28 cellular contexts compared by ENCODE assay signal in genomic region chr14:72932893-72933292, GRCh38. TPM values are rescaled to one million over a fixed set of nuclear protein-coding genes. Genes with fewer than 3 reads are reported as not detected.
"Had no signal": no experiment of that assay in that cellular context is flagged by ENCODE, and none has a peak within 500 bp of the region (broad histone marks: within the 10 kb centered on the region; RNA-seq: fewer than 3 reads in every experiment).

No MANE protein-coding gene starts in this region.

- H3K9me3 Mint-ChIP-seq: activated CD4-positive, alpha-beta memory T cell treated with anti-CD3 and anti-CD28 coated beads, Interleukin-2, amount 10 ng/mL, durations not matched to agents 7 days and 5 days; activated naive CD4-positive, alpha-beta T cell treated with anti-CD3 and anti-CD28 coated beads, Interleukin-2, amount 50 U/mL, for 72 hours; activated naive CD8-positive, alpha-beta T cell treated with anti-CD3 and anti-CD28 coated beads, Interleukin-2, amount 50 U/mL, for 24 hours; activated T-cell treated with anti-CD3 and anti-CD28 coated beads, Interleukin-2, amount 50 U/mL, for 72 hours; activated T-helper 2 cell treated with anti-CD3 and anti-CD28 coated beads, Interferon-gamma antibody, Interleukin-2, Interleukin-4, amounts not matched to agents 10 μg/mL and 5 μg/mL and 100 μg/mL, durations not matched to agents 14 hours and 24 hours and 36 hours had no signal

- H3K4me3 Mint-ChIP-seq: activated CD4-positive, alpha-beta memory T cell treated with anti-CD3 and anti-CD28 coated beads, Interleukin-2, amount 10 ng/mL, durations not matched to agents 7 days and 5 days; activated CD4-positive, alpha-beta T cell treated with anti-CD3 and anti-CD28 coated beads for 36 hours; activated naive CD8-positive, alpha-beta T cell treated with anti-CD3 and anti-CD28 coated beads, Interleukin-2, amount 50 U/mL, for 24 hours; activated T-cell treated with anti-CD3 and anti-CD28 coated beads, Interleukin-2, amount 50 U/mL, for 72 hours had no signal

- H3K4me2 ChIP-seq: SK-N-SH had no signal

- ATAC-seq: activated CD4-positive, alpha-beta T cell treated with anti-CD3 and anti-CD28 coated beads for 36 hours; activated naive CD4-positive, alpha-beta T cell treated with anti-CD3 and anti-CD28 coated beads, Interleukin-2, amount 50 U/mL, for 72 hours; activated naive CD8-positive, alpha-beta T cell treated with anti-CD3 and anti-CD28 coated beads, Interleukin-2, amount 50 U/mL, for 24 hours; activated T-cell treated with anti-CD3 and anti-CD28 coated beads, Interleukin-2, amount 50 U/mL, for 72 hours; body of pancreas had no signal

- H3K27me3 ChIP-seq: ascending aorta, body of pancreas, Peyer's patch, SJCRH30 had no signal

- H3K36me3 ChIP-seq: SJCRH30 had no signal

- H3K9me3 ChIP-seq: ascending aorta, body of pancreas, Peyer's patch, SJCRH30, SK-N-SH had no signal

- H3K4me1 ChIP-seq: ascending aorta, Peyer's patch, SJCRH30 had no signal

- H3K27me3 Mint-ChIP-seq: activated CD4-positive, alpha-beta memory T cell treated with anti-CD3 and anti-CD28 coated beads, Interleukin-2, amount 10 ng/mL, durations not matched to agents 7 days and 5 days; activated CD4-positive, alpha-beta T cell treated with anti-CD3 and anti-CD28 coated beads for 36 hours; activated naive CD8-positive, alpha-beta T cell treated with anti-CD3 and anti-CD28 coated beads, Interleukin-2, amount 50 U/mL, for 24 hours had no signal

- H3K4me3 ChIP-seq: ascending aorta, body of pancreas, Peyer's patch, SJCRH30 had no signal

- H3K27ac ChIP-seq: ascending aorta, body of pancreas, Peyer's patch, RWPE1, SJCRH30, VCaP had no signal

- H3K9ac ChIP-seq: SK-N-SH had no signal

- H3K27ac Mint-ChIP-seq: activated CD4-positive, alpha-beta memory T cell treated with anti-CD3 and anti-CD28 coated beads, Interleukin-2, amount 10 ng/mL, durations not matched to agents 7 days and 5 days; activated CD4-positive, alpha-beta T cell treated with anti-CD3 and anti-CD28 coated beads for 36 hours; activated naive CD4-positive, alpha-beta T cell treated with anti-CD3 and anti-CD28 coated beads, Interleukin-2, amount 50 U/mL, for 72 hours; activated naive CD8-positive, alpha-beta T cell treated with anti-CD3 and anti-CD28 coated beads, Interleukin-2, amount 50 U/mL, for 24 hours; activated T-cell treated with anti-CD3 and anti-CD28 coated beads, Interleukin-2, amount 50 U/mL, for 72 hours; activated T-helper 2 cell treated with anti-CD3 and anti-CD28 coated beads, Interferon-gamma antibody, Interleukin-2, Interleukin-4, amounts not matched to agents 10 μg/mL and 5 μg/mL and 100 μg/mL, durations not matched to agents 14 hours and 24 hours and 36 hours had no signal

- DNase-seq: activated CD4-positive, alpha-beta memory T cell treated with anti-CD3 and anti-CD28 coated beads, Interleukin-2, amount 10 ng/mL, durations not matched to agents 7 days and 5 days; activated CD4-positive, alpha-beta T cell treated with anti-CD3 and anti-CD28 coated beads for 36 hours; activated CD4-positive, alpha-beta T cell treated with anti-CD3 and anti-CD28 coated beads, Interleukin-2, amount 50 U/mL, for 1 hour; activated naive CD4-positive, alpha-beta T cell treated with Interleukin-2 at 50 U/mL for 16 hours; activated naive CD8-positive, alpha-beta T cell treated with anti-CD3 and anti-CD28 coated beads, Interleukin-2, amount 50 U/mL, for 24 hours; activated T-cell treated with anti-CD3 and anti-CD28 coated beads for 4 hours; activated T-cell treated with anti-CD3 and anti-CD28 coated beads, Interleukin-2, amount 50 U/mL, for 72 hours; amniotic stem cell; body of pancreas; central memory CD4-positive, alpha-beta T cell; NCI-H1092; NCI-H1417; NCI-H1930; NCI-H2171; NCI-H2227 treated with DMSO at 0.1 percent for 48 hours; NCI-H446 treated with DMSO at 0.1 percent for 48 hours; NCI-H526 treated with DMSO at 0.1 percent for 48 hours; Peyer's patch; Right ventricle myocardium superior; SJCRH30; SK-N-SH; T-helper 1 cell had no signal

RNA-seq across cellular contexts. Expression of gene DPF3, which starts 39.0 kb away (rescaled TPM):
- total RNA-seq: bronchial epithelial cell had no signal
